18 cellular contexts compared by ENCODE assay signal in the genomic region with DNA sequence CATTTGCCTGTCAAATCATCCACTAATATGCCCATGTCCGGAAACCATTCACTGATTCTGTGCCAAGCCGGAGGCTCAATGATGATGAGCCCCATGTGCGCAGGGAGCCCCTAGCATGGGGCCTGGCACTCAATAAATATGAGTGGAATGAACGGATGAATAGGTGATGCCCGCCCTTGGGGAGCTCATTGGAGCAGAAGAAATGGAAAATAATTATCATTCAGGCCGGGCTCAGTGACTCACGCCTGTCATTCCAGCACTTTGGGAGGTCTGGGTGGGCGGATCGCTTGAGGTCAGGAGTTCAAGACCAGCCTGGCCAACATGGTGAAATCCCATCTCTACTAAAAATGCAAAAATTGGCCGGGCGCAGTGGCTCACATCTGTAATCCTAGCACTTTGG. TPM values are rescaled to one million over a fixed set of nuclear protein-coding genes. Genes with fewer than 3 reads are reported as not detected.
DNase-seq lines count a peak whose midpoint lies in the region; ATAC-seq and TF ChIP-seq lines count a peak whose summit lies in the region.
"Had no signal": no experiment of that assay in that cellular context is flagged by ENCODE, and none has a peak within 500 bp of the region (broad histone marks: within the 10 kb centered on the region; RNA-seq: fewer than 3 reads in every experiment).

No MANE protein-coding gene starts in this region.

- POLR2A ChIA-PET in activated CD4-positive, alpha-beta T cell treated with anti-CD3 and anti-CD28 coated beads for 36 hours (lab: Charles Lee): interaction anchor here (0.7 kb wide), 1 partner anchor 23 kb away, joined by 3 read pairs; no protein-coding TSS in a partner anchor

- peaks cover 18% of the 10 kb centered on the region for H3K36me3 Mint-ChIP-seq in activated CD4-positive, alpha-beta T cell treated with anti-CD3 and anti-CD28 coated beads for 36 hours (ENCODE audit: low read depth)
- H3K36me3 Mint-ChIP-seq in osteocyte (ENCODE audit: unreplicated experiment) (peaks cover 15% of the 10 kb centered on the region), endodermal cell (ENCODE audit: low read depth) (peaks cover 33% of the 10 kb centered on the region)
- H3K36me3 Mint-ChIP-seq: natural killer cell had no signal

- H3K4me1 ChIP-seq in transverse colon (peaks cover 0 to under 1% (median 0%) of the 10 kb centered on the region in 4 donors), endodermal cell (ENCODE audit: control insufficient read depth, insufficient read depth, low read length) (no peaks in the 10 kb centered on the region)
- H3K4me1 ChIP-seq: A549, sigmoid colon had no signal

- H3K9me3 ChIP-seq in transverse colon (no peaks in the 10 kb centered on the region), endodermal cell (ENCODE audit: control insufficient read depth, low read length) (no peaks in the 10 kb centered on the region)
- H3K9me3 ChIP-seq: A549, sigmoid colon had no signal

- intact Hi-C loops in activated CD4-positive, alpha-beta T cell treated with anti-CD3 and anti-CD28 coated beads for 36 hours (cut with DNase I, micrococcal nuclease): no loop called here
- intact Hi-C loops in transverse colon (cut with DNase I; ENCODE audit: low total_unique reads): no loop called here

- H3K27ac ChIP-seq in brain microvascular endothelial cell (no peak overlapping the region), transverse colon (no peak overlapping the region), endodermal cell (ENCODE audit: low read depth, low read length) (no peak overlapping the region)
- H3K27ac ChIP-seq: A549, sigmoid colon had no signal

- no peak for TF ChIP-seq POLR2A in transverse colon (IDR thresholded peaks at IDR 0.05)

- no peak overlapping the region for H3K27ac Mint-ChIP-seq in activated CD4-positive, alpha-beta T cell treated with anti-CD3 and anti-CD28 coated beads for 36 hours
- H3K27ac Mint-ChIP-seq in osteocyte (ENCODE audit: unreplicated experiment): peak overlapping the region; percentile 27
- H3K27ac Mint-ChIP-seq in endodermal cell: no peak overlapping the region

- no peaks in the 10 kb centered on the region for H3K27me3 Mint-ChIP-seq in activated CD4-positive, alpha-beta T cell treated with anti-CD3 and anti-CD28 coated beads for 36 hours
- H3K27me3 Mint-ChIP-seq in osteocyte (ENCODE audit: unreplicated experiment): no peaks in the 10 kb centered on the region
- H3K27me3 Mint-ChIP-seq in endodermal cell (ENCODE audit: insufficient read depth): no peaks in the 10 kb centered on the region

- H3K4me3 ChIP-seq in brain microvascular endothelial cell (ENCODE audit: low read depth, low read length) (no peak overlapping the region), transverse colon (no peak overlapping the region), endodermal cell (ENCODE audit: low read length) (no peak overlapping the region)
- H3K4me3 ChIP-seq: A549, sigmoid colon had no signal

- DNase-seq in activated CD4-positive, alpha-beta T cell treated with anti-CD3 and anti-CD28 coated beads for 36 hours: peak; percentile 32
- no peak for DNase-seq in activated CD4-positive, alpha-beta T cell treated with anti-CD3 and anti-CD28 coated beads for 4 hours
- DNase-seq in NCI-H2227 treated with DMSO at 0.1 percent for 48 hours (lab: John Stamatoyannopoulos, UW) (peak; percentile 46), brain microvascular endothelial cell (peak; percentile 57), osteocyte (ENCODE audit: extremely low spot score, unreplicated experiment) (no peak), transverse colon (no peak), endodermal cell (no peak), activated gamma-delta T cell treated with Interleukin-2 at 50 U/mL for 16 hours (no peak)
- DNase-seq: Calu3, cerebellar nuclear complex, Karpas-422, natural killer cell, NCI-H1694 treated with DMSO at 0.1 percent for 48 hours, NCI-H526 treated with DMSO at 0.1 percent for 48 hours, RPMI8226, sigmoid colon, T-helper 2 cell had no signal

- in situ Hi-C loops in brain microvascular endothelial cell (cut with HindIII; ENCODE audit: low pct_ligation_motif_present, low sequenced_read_pairs): no loop called here
- in situ Hi-C loops in transverse colon (cut with MboI; ENCODE audit: low pct_ligation_motif_present in 1 of 4, low pct_unique_long_range_greater_than_20kb in 1 of 4, low sequenced_read_pairs in 3 of 4): no loop called here

- H3K27me3 ChIP-seq in brain microvascular endothelial cell (replicated peaks) (no peaks in the 10 kb centered on the region), transverse colon (no peaks in the 10 kb centered on the region), endodermal cell (ENCODE audit: control insufficient read depth, insufficient read depth, low read length, poor library complexity, severe bottlenecking) (no peaks in the 10 kb centered on the region)
- H3K27me3 ChIP-seq: sigmoid colon had no signal

- peaks cover 11% of the 10 kb centered on the region for H3K4me1 Mint-ChIP-seq in activated CD4-positive, alpha-beta T cell treated with anti-CD3 and anti-CD28 coated beads for 36 hours
- H3K4me1 Mint-ChIP-seq in osteocyte (ENCODE audit: unreplicated experiment) (peaks cover 12% of the 10 kb centered on the region), endodermal cell (no peaks in the 10 kb centered on the region)

- no peak overlapping the region for H3K9ac ChIP-seq in endodermal cell (ENCODE audit: extremely low read depth, low read length, poor library complexity, severe bottlenecking)

- no peaks in the 10 kb centered on the region for H3K9me3 Mint-ChIP-seq in activated CD4-positive, alpha-beta T cell treated with anti-CD3 and anti-CD28 coated beads for 36 hours (ENCODE audit: low read depth)
- no peaks in the 10 kb centered on the region for H3K9me3 Mint-ChIP-seq in osteocyte (ENCODE audit: unreplicated experiment)
- no peaks in the 10 kb centered on the region for H3K9me3 Mint-ChIP-seq in endodermal cell
- H3K9me3 Mint-ChIP-seq: natural killer cell had no signal

- TF ChIP-seq CTCF in brain microvascular endothelial cell (IDR thresholded peaks at IDR 0.05; ENCODE audit: low read depth, low read length, missing control alignments): no peak
- no peak for TF ChIP-seq CTCF in osteocyte (IDR thresholded peaks at IDR 0.05)
- no peak for TF ChIP-seq CTCF in transverse colon (IDR thresholded peaks at IDR 0.05)
- TF ChIP-seq CTCF in endodermal cell (conservative IDR thresholded peaks at IDR 0.05): no peak

- peak; percentile 33 for ATAC-seq in activated CD4-positive, alpha-beta T cell treated with anti-CD3 and anti-CD28 coated beads for 36 hours
- ATAC-seq: A549, natural killer cell had no signal

- H3K36me3 ChIP-seq in brain microvascular endothelial cell (replicated peaks): peaks cover 22% of the 10 kb centered on the region
- peaks cover 0 to 11% (median 4%) of the 10 kb centered on the region in 4 donors for H3K36me3 ChIP-seq in transverse colon
- H3K36me3 ChIP-seq in endodermal cell (ENCODE audit: control insufficient read depth, insufficient read depth, low read length): peaks cover 22% of the 10 kb centered on the region

- no peak overlapping the region for H3K4me3 Mint-ChIP-seq in activated CD4-positive, alpha-beta T cell treated with anti-CD3 and anti-CD28 coated beads for 36 hours
- H3K4me3 Mint-ChIP-seq in osteocyte (ENCODE audit: unreplicated experiment) (no peak overlapping the region), endodermal cell (no peak overlapping the region)
- H3K4me3 Mint-ChIP-seq: natural killer cell had no signal

- TF ChIP-seq EP300 in transverse colon (IDR thresholded peaks at IDR 0.05; ENCODE audit: low read depth): no peak

- 66 to 87% methylated on average over 7 to 11 of the region's 11 CpGs for WGBS in transverse colon (ENCODE audit: low coverage in 1 of 2), 2 donors
- WGBS in endodermal cell (ENCODE audit: insufficient coverage in 1 of 2, insufficient read length in 1 of 2), 2 experiments: 95% methylated on average over 11 of the region's 11 CpGs

- CTCF ChIA-PET in activated CD4-positive, alpha-beta T cell treated with anti-CD3 and anti-CD28 coated beads for 36 hours (lab: Charles Lee): no interaction called here

RNA-seq across cellular contexts. Expression of gene RHBDD2, which starts 11.0 kb away (rescaled TPM):
- 10 to 100 TPM; 21.6 to 23.2 TPM for total RNA-seq in activated CD4-positive, alpha-beta T cell treated with anti-CD3 and anti-CD28 coated beads for 36 hours
- total RNA-seq in osteocyte (44.8 and 50.7 TPM in 2 replicates), transverse colon (10 to 100 TPM; 44.9 to 79.7 (median 63.7) TPM), endodermal cell (10 to 100 TPM; 51.6 to 68.9 TPM)
- 76.5 TPM for polyA plus RNA-seq in endodermal cell (2013, experiment 1 of 2)
- 71.4 TPM for polyA plus RNA-seq in endodermal cell (2013, experiment 2 of 2)

RNA-seq across cellular contexts. Expression of gene POR, which starts 25.1 kb away (rescaled TPM):
- total RNA-seq in activated CD4-positive, alpha-beta T cell treated with anti-CD3 and anti-CD28 coated beads for 36 hours: 10 to 100 TPM; 24.9 to 33.8 TPM
- total RNA-seq in osteocyte (62.1 and 74.0 TPM in 2 replicates), transverse colon (100 to 1,000 TPM in 3 of 4 donors, 10 to 100 TPM in 1; 95.9 to 200 (median 149) TPM), endodermal cell (10 to 100 TPM; 85.2 to 92.9 TPM)
- polyA plus RNA-seq in endodermal cell (2013, experiment 1 of 2): 96.3 TPM
- 80.9 TPM for polyA plus RNA-seq in endodermal cell (2013, experiment 2 of 2)

Comparison
In these comparisons a context has a peak if more than half of its experiments do, and no peak if none do; other contexts are left out.
1. DNase-seq: peak in activated CD4-positive, alpha-beta T cell treated with anti-CD3 and anti-CD28 coated beads for 36 hours (single experiment), NCI-H2227 treated with DMSO at 0.1 percent for 48 hours (single experiment) and brain microvascular endothelial cell (single experiment); none in activated CD4-positive, alpha-beta T cell treated with anti-CD3 and anti-CD28 coated beads for 4 hours (0 of 2), osteocyte (single experiment), transverse colon (single experiment), endodermal cell (single experiment) and activated gamma-delta T cell treated with Interleukin-2 at 50 U/mL for 16 hours (single experiment).